1 cellular context compared by ENCODE assay signal in genomic region chr19:46076031-46076880, GRCh38.
TF ChIP-seq lines count a peak whose summit lies in the region.

No MANE protein-coding gene starts in this region.

TF ChIP-seq in GM23338, 12 proteins besides CTCF, POLR2A, EP300 and RAD21 (continued from another document):
- TF ChIP-seq, protein P1, sequence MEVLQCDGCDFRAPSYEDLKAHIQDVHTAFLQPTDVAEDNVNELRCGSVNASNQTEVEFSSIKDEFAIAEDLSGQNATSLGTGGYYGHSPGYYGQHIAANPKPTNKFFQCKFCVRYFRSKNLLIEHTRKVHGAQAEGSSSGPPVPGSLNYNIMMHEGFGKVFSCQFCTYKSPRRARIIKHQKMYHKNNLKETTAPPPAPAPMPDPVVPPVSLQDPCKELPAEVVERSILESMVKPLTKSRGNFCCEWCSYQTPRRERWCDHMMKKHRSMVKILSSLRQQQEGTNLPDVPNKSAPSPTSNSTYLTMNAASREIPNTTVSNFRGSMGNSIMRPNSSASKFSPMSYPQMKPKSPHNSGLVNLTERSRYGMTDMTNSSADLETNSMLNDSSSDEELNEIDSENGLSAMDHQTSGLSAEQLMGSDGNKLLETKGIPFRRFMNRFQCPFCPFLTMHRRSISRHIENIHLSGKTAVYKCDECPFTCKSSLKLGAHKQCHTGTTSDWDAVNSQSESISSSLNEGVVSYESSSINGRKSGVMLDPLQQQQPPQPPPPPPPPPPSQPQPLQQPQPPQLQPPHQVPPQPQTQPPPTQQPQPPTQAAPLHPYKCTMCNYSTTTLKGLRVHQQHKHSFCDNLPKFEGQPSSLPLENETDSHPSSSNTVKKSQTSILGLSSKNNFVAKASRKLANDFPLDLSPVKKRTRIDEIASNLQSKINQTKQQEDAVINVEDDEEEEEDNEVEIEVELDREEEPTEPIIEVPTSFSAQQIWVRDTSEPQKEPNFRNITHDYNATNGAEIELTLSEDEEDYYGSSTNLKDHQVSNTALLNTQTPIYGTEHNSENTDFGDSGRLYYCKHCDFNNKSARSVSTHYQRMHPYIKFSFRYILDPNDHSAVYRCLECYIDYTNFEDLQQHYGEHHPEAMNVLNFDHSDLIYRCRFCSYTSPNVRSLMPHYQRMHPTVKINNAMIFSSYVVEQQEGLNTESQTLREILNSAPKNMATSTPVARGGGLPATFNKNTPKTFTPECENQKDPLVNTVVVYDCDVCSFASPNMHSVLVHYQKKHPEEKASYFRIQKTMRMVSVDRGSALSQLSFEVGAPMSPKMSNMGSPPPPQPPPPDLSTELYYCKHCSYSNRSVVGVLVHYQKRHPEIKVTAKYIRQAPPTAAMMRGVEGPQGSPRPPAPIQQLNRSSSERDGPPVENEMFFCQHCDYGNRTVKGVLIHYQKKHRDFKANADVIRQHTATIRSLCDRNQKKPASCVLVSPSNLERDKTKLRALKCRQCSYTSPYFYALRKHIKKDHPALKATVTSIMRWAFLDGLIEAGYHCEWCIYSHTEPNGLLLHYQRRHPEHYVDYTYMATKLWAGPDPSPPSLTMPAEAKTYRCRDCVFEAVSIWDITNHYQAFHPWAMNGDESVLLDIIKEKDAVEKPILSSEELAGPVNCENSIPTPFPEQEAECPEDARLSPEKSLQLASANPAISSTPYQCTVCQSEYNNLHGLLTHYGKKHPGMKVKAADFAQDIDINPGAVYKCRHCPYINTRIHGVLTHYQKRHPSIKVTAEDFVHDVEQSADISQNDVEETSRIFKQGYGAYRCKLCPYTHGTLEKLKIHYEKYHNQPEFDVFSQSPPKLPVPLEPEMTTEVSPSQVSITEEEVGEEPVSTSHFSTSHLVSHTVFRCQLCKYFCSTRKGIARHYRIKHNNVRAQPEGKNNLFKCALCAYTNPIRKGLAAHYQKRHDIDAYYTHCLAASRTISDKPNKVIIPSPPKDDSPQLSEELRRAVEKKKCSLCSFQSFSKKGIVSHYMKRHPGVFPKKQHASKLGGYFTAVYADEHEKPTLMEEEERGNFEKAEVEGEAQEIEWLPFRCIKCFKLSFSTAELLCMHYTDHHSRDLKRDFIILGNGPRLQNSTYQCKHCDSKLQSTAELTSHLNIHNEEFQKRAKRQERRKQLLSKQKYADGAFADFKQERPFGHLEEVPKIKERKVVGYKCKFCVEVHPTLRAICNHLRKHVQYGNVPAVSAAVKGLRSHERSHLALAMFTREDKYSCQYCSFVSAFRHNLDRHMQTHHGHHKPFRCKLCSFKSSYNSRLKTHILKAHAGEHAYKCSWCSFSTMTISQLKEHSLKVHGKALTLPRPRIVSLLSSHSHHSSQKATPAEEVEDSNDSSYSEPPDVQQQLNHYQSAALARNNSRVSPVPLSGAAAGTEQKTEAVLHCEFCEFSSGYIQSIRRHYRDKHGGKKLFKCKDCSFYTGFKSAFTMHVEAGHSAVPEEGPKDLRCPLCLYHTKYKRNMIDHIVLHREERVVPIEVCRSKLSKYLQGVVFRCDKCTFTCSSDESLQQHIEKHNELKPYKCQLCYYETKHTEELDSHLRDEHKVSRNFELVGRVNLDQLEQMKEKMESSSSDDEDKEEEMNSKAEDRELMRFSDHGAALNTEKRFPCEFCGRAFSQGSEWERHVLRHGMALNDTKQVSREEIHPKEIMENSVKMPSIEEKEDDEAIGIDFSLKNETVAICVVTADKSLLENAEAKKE (CRISPR knock-in tag; IDR thresholded peaks at IDR 0.05): no peak
- TF ChIP-seq ETS1 (IDR thresholded peaks at IDR 0.05) (no peak), ZNF114 (CRISPR knock-in tag; IDR thresholded peaks at IDR 0.05) (no peak), STAT1 (IDR thresholded peaks at IDR 0.05; ENCODE audit: unreplicated experiment) (no peak), EZH2phosphoT487 (IDR thresholded peaks at IDR 0.05; ENCODE audit: unreplicated experiment) (no peak), POLR2AphosphoS5 (IDR thresholded peaks at IDR 0.05; ENCODE audit: low read depth) (no peak), JUNB (IDR thresholded peaks at IDR 0.05; ENCODE audit: unreplicated experiment) (no peak), ZNF331 (CRISPR knock-in tag; IDR thresholded peaks at IDR 0.05; ENCODE audit: low read depth) (no peak), NANOG (IDR thresholded peaks at IDR 0.05; ENCODE audit: borderline replicate concordance) (no peak), CREB1 (CRISPR knock-in tag; IDR thresholded peaks at IDR 0.05; ENCODE audit: low read depth) (no peak), EZH2 (IDR thresholded peaks at IDR 0.05; ENCODE audit: low read depth, unreplicated experiment) (no peak)
